In the genomic region with DNA sequence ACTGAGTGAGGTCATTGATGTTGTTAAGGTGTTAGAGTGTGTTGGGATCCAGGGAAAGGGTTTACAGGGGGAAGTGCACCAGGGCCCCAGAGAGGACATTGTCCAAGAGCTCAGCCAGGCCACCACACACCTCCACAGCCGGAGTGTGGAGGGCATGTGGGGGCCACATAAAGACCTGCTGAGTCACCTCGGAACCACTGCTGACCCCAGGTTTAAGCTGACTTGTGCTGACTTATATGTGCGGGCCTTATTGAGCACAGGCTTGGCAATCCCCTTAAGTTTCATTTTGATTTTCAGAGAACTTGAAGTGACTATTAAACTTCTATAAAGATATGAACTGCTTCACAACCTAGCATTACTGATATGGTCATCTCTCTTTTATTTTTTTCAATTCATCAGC, we compare ENCODE assay signal across 19 cellular contexts.
"Had no signal": no experiment of that assay in that cellular context is flagged by ENCODE, and none has a peak within 500 bp of the region (broad histone marks: within the 10 kb centered on the region; RNA-seq: fewer than 3 reads in every experiment).

No MANE protein-coding gene starts in this region.

- H3K36me3 Mint-ChIP-seq: activated naive CD4-positive, alpha-beta T cell treated with anti-CD3 and anti-CD28 coated beads, Interleukin-2, amount 10 ng/mL, durations not matched to agents 7 days and 5 days; natural killer cell; stimulated activated memory B cell treated with anti-CD40 and anti-IgM and Interleukin-4, amounts not matched to agents 10 μg/mL and 1 μg/mL and 100 μg/mL, for 72 hours had no signal

- H3K9me3 Mint-ChIP-seq: activated naive CD4-positive, alpha-beta T cell treated with anti-CD3 and anti-CD28 coated beads, Interleukin-2, amount 10 ng/mL, durations not matched to agents 7 days and 5 days; activated naive CD8-positive, alpha-beta T cell treated with anti-CD3 and anti-CD28 coated beads, Interleukin-2, amount 50 U/mL, for 24 hours; endodermal cell; natural killer cell; stimulated activated memory B cell treated with anti-CD40 and anti-IgM and Interleukin-4, amounts not matched to agents 10 μg/mL and 1 μg/mL and 100 μg/mL, for 72 hours had no signal

- ATAC-seq: activated naive CD8-positive, alpha-beta T cell treated with anti-CD3 and anti-CD28 coated beads, Interleukin-2, amount 50 U/mL, for 24 hours; heart left ventricle; natural killer cell; sciatic nerve; stimulated activated memory B cell treated with anti-CD40 and anti-IgM and Interleukin-4, amounts not matched to agents 10 μg/mL and 1 μg/mL and 100 μg/mL, for 72 hours had no signal

- H3K4me1 Mint-ChIP-seq: activated naive CD4-positive, alpha-beta T cell treated with anti-CD3 and anti-CD28 coated beads, Interleukin-2, amount 10 ng/mL, durations not matched to agents 7 days and 5 days; natural killer cell; stimulated activated memory B cell treated with anti-CD40 and anti-IgM and Interleukin-4, amounts not matched to agents 10 μg/mL and 1 μg/mL and 100 μg/mL, for 72 hours had no signal

- H3K4me3 Mint-ChIP-seq: activated naive CD4-positive, alpha-beta T cell treated with anti-CD3 and anti-CD28 coated beads, Interleukin-2, amount 10 ng/mL, durations not matched to agents 7 days and 5 days; activated naive CD8-positive, alpha-beta T cell treated with anti-CD3 and anti-CD28 coated beads, Interleukin-2, amount 50 U/mL, for 24 hours; endodermal cell; natural killer cell; stimulated activated memory B cell treated with anti-CD40 and anti-IgM and Interleukin-4, amounts not matched to agents 10 μg/mL and 1 μg/mL and 100 μg/mL, for 72 hours had no signal

- H3K4me3 ChIP-seq: coronary artery, heart left ventricle, stomach, testis, uterus had no signal

- H3K27ac Mint-ChIP-seq: activated naive CD4-positive, alpha-beta T cell treated with anti-CD3 and anti-CD28 coated beads, Interleukin-2, amount 10 ng/mL, durations not matched to agents 7 days and 5 days; activated naive CD8-positive, alpha-beta T cell treated with anti-CD3 and anti-CD28 coated beads, Interleukin-2, amount 50 U/mL, for 24 hours; endodermal cell; natural killer cell; stimulated activated memory B cell treated with anti-CD40 and anti-IgM and Interleukin-4, amounts not matched to agents 10 μg/mL and 1 μg/mL and 100 μg/mL, for 72 hours had no signal

- H3K27me3 Mint-ChIP-seq: activated naive CD4-positive, alpha-beta T cell treated with anti-CD3 and anti-CD28 coated beads, Interleukin-2, amount 10 ng/mL, durations not matched to agents 7 days and 5 days; activated naive CD8-positive, alpha-beta T cell treated with anti-CD3 and anti-CD28 coated beads, Interleukin-2, amount 50 U/mL, for 24 hours had no signal

- DNase-seq: activated CD4-positive, alpha-beta T cell treated with anti-CD3 and anti-CD28 coated beads for 1 hour; activated effector memory CD4-positive, alpha-beta T cell treated with Interleukin-2 at 50 U/mL for 16 hours; activated naive CD4-positive, alpha-beta T cell treated with anti-CD3 and anti-CD28 coated beads, Interleukin-2, amount 10 ng/mL, durations not matched to agents 7 days and 5 days; activated naive CD8-positive, alpha-beta T cell treated with anti-CD3 and anti-CD28 coated beads, Interleukin-2, amount 50 U/mL, for 24 hours; activated T-cell treated with anti-CD3 and anti-CD28 coated beads, Interleukin-2, amount 50 U/mL, for 1 hour; cerebellar nuclear complex; endodermal cell; heart left ventricle; midbrain; natural killer cell; small intestine; stimulated activated CD4-positive, alpha-beta T cell treated with anti-CD3 and anti-CD28 coated beads, Interleukin-2, amount 100 ng/mL, for 24 hours; stomach; testis; trophoblast cell; uterus had no signal
